Comparison of ENCODE assay signal across 1 cellular context in genomic region chr15:53830707-53831386, GRCh38.
A peak's percentile ranks its signal among the peaks of the same experiment; 100 is the strongest.
TF ChIP-seq lines count a peak whose summit lies in the region.

No MANE protein-coding gene starts in this region.

TF ChIP-seq in HepG2, 621 proteins besides CTCF, POLR2A, EP300 and RAD21 (continued from another document and continues in another):
- TF ChIP-seq ZNF503 (CRISPR knock-in tag; IDR thresholded peaks at IDR 0.05) = peak; percentile 66
- 0 out of 2 replicates have a peak, but pooled peaks have one; percentile 19 for TF ChIP-seq ZBED4 (CRISPR knock-in tag; IDR thresholded peaks at IDR 0.05; ENCODE audit: borderline replicate concordance)
- TF ChIP-seq, protein P1, sequence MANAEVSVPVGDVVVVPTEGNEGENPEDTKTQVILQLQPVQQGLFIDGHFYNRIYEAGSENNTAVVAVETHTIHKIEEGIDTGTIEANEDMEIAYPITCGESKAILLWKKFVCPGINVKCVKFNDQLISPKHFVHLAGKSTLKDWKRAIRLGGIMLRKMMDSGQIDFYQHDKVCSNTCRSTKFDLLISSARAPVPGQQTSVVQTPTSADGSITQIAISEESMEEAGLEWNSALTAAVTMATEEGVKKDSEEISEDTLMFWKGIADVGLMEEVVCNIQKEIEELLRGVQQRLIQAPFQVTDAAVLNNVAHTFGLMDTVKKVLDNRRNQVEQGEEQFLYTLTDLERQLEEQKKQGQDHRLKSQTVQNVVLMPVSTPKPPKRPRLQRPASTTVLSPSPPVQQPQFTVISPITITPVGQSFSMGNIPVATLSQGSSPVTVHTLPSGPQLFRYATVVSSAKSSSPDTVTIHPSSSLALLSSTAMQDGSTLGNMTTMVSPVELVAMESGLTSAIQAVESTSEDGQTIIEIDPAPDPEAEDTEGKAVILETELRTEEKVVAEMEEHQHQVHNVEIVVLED (CRISPR knock-in tag; IDR thresholded peaks at IDR 0.05; ENCODE audit: borderline replicate concordance) = no peak; the same call in 1 of the 2 replicates
- peak; percentile 78; the same call in 1 of the 2 replicates for TF ChIP-seq AHDC1 (CRISPR knock-in tag; IDR thresholded peaks at IDR 0.05; ENCODE audit: borderline replicate concordance)
- TF ChIP-seq ZNF670 (CRISPR knock-in tag; IDR thresholded peaks at IDR 0.05; ENCODE audit: borderline replicate concordance) = peak; percentile 47; the same call in 1 of the 2 replicates
- TF ChIP-seq RBM22 (optimal IDR thresholded peaks at IDR 0.05; ENCODE audit: low read length) = peak; percentile 74
- TF ChIP-seq, protein P2, sequence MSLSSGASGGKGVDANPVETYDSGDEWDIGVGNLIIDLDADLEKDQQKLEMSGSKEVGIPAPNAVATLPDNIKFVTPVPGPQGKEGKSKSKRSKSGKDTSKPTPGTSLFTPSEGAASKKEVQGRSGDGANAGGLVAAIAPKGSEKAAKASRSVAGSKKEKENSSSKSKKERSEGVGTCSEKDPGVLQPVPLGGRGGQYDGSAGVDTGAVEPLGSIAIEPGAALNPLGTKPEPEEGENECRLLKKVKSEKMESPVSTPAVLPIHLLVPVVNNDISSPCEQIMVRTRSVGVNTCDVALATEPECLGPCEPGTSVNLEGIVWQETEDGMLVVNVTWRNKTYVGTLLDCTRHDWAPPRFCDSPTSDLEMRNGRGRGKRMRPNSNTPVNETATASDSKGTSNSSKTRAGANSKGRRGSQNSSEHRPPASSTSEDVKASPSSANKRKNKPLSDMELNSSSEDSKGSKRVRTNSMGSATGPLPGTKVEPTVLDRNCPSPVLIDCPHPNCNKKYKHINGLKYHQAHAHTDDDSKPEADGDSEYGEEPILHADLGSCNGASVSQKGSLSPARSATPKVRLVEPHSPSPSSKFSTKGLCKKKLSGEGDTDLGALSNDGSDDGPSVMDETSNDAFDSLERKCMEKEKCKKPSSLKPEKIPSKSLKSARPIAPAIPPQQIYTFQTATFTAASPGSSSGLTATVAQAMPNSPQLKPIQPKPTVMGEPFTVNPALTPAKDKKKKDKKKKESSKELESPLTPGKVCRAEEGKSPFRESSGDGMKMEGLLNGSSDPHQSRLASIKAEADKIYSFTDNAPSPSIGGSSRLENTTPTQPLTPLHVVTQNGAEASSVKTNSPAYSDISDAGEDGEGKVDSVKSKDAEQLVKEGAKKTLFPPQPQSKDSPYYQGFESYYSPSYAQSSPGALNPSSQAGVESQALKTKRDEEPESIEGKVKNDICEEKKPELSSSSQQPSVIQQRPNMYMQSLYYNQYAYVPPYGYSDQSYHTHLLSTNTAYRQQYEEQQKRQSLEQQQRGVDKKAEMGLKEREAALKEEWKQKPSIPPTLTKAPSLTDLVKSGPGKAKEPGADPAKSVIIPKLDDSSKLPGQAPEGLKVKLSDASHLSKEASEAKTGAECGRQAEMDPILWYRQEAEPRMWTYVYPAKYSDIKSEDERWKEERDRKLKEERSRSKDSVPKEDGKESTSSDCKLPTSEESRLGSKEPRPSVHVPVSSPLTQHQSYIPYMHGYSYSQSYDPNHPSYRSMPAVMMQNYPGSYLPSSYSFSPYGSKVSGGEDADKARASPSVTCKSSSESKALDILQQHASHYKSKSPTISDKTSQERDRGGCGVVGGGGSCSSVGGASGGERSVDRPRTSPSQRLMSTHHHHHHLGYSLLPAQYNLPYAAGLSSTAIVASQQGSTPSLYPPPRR (CRISPR knock-in tag; IDR thresholded peaks at IDR 0.05; ENCODE audit: borderline replicate concordance) = peak; percentile 87
- TF ChIP-seq PATZ1 (CRISPR knock-in tag; IDR thresholded peaks at IDR 0.05) = peak; percentile 51
- peak; percentile 86 for TF ChIP-seq CEBPG (CRISPR knock-in tag; IDR thresholded peaks at IDR 0.05)
- no peak for TF ChIP-seq ZNF549 (CRISPR knock-in tag; IDR thresholded peaks at IDR 0.05)
- TF ChIP-seq MXD1 (CRISPR knock-in tag; IDR thresholded peaks at IDR 0.05) = no peak
- TF ChIP-seq SP4 (CRISPR knock-in tag; IDR thresholded peaks at IDR 0.05) = peak; percentile 50
- TF ChIP-seq, protein P3, sequence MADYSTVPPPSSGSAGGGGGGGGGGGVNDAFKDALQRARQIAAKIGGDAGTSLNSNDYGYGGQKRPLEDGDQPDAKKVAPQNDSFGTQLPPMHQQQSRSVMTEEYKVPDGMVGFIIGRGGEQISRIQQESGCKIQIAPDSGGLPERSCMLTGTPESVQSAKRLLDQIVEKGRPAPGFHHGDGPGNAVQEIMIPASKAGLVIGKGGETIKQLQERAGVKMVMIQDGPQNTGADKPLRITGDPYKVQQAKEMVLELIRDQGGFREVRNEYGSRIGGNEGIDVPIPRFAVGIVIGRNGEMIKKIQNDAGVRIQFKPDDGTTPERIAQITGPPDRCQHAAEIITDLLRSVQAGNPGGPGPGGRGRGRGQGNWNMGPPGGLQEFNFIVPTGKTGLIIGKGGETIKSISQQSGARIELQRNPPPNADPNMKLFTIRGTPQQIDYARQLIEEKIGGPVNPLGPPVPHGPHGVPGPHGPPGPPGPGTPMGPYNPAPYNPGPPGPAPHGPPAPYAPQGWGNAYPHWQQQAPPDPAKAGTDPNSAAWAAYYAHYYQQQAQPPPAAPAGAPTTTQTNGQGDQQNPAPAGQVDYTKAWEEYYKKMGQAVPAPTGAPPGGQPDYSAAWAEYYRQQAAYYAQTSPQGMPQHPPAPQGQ (CRISPR knock-in tag; IDR thresholded peaks at IDR 0.05; ENCODE audit: borderline replicate concordance) = no peak
- TF ChIP-seq RFXAP (CRISPR knock-in tag; IDR thresholded peaks at IDR 0.05; ENCODE audit: borderline replicate concordance) = 0 out of 2 replicates have a peak, but pooled peaks have one; percentile 50
- no peak for TF ChIP-seq SNAI1 (CRISPR knock-in tag; IDR thresholded peaks at IDR 0.05; ENCODE audit: borderline replicate concordance)
- TF ChIP-seq ZSCAN21 (CRISPR knock-in tag; IDR thresholded peaks at IDR 0.05; ENCODE audit: borderline replicate concordance) = peak; percentile 57; the same call in 1 of the 2 replicates
- TF ChIP-seq ZNF17 (CRISPR knock-in tag; IDR thresholded peaks at IDR 0.05) = no peak
- peak; percentile 41 for TF ChIP-seq TARDBP (CRISPR knock-in tag; IDR thresholded peaks at IDR 0.05)
- TF ChIP-seq FOXK1 (CRISPR knock-in tag; IDR thresholded peaks at IDR 0.05; ENCODE audit: borderline replicate concordance, low read depth) = 0 out of 2 replicates have a peak, but pooled peaks have one; percentile 11
- peak; percentile 42; the same call in 1 of the 2 replicates for TF ChIP-seq THAP11 (CRISPR knock-in tag; IDR thresholded peaks at IDR 0.05)
- TF ChIP-seq CEBPB (IDR thresholded peaks at IDR 0.05; ENCODE audit: borderline replicate concordance, low read depth, low read length) = peak; percentile 72; the same call in 1 of the 2 replicates
- peak; percentile 76 for TF ChIP-seq RBFOX2 (IDR thresholded peaks at IDR 0.05; ENCODE audit: low read depth, low read length)
- TF ChIP-seq, protein P4, sequence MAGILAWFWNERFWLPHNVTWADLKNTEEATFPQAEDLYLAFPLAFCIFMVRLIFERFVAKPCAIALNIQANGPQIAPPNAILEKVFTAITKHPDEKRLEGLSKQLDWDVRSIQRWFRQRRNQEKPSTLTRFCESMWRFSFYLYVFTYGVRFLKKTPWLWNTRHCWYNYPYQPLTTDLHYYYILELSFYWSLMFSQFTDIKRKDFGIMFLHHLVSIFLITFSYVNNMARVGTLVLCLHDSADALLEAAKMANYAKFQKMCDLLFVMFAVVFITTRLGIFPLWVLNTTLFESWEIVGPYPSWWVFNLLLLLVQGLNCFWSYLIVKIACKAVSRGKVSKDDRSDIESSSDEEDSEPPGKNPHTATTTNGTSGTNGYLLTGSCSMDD (CRISPR knock-in tag; IDR thresholded peaks at IDR 0.05) = no peak
